In genomic region chr1:94686882-94687281, GRCh38 we compare ENCODE assay signal across 2 cellular contexts.
TF ChIP-seq lines count a peak whose summit lies in the region.

No MANE protein-coding gene starts in this region.

TF ChIP-seq in IMR-90, 13 proteins besides CTCF, POLR2A, EP300 and RAD21:
- no peak for TF ChIP-seq NFE2L2 (IDR thresholded peaks at IDR 0.05; ENCODE audit: low read depth, low read length)
- TF ChIP-seq USF2 (IDR thresholded peaks at IDR 0.05; ENCODE audit: low read depth, low read length), result no peak

TF ChIP-seq in liver, 16 proteins besides CTCF, POLR2A, EP300 and RAD21 (continued from another document):
- TF ChIP-seq HNF4A (conservative IDR thresholded peaks at IDR 0.05), result peak; percentile 68 to 70
